8 cellular contexts compared by ENCODE assay signal in genomic region chr6:108250240-108250866, GRCh38. TPM values are rescaled to one million over a fixed set of nuclear protein-coding genes. Genes with fewer than 3 reads are reported as not detected.
DNase-seq lines count a peak whose midpoint lies in the region; TF ChIP-seq lines count a peak whose summit lies in the region.

No MANE protein-coding gene starts in this region.

- WGBS in adrenal gland, 4 donors = 75 to 84% (median 79%) methylated on average over 2 of the region's 2 CpGs
- WGBS in mesenchymal stem cell = 60% methylated on average over 1 of the region's 2 CpGs

- peaks cover 13% of the 10 kb centered on the region for H3K79me1 ChIP-seq in mesenchymal stem cell (replicated peaks; ENCODE audit: low read length, poor library complexity, severe bottlenecking)

- H2BK12ac ChIP-seq in mesenchymal stem cell (ENCODE audit: low read length in 2 of 2) = no peak overlapping the region

- H3K4me1 ChIP-seq in adrenal gland (replicated peaks in 1 of 2) = peaks cover 33 to 71% of the 10 kb centered on the region in 2 donors
- peaks cover 2% of the 10 kb centered on the region for H3K4me1 ChIP-seq in mesenchymal stem cell (ENCODE audit: control insufficient read depth, insufficient read depth, low read depth, low read length)

- DNase-seq in GM12864 (ENCODE audit: low read depth) (no peak), HT1080 (ENCODE audit: low read depth) (peak; percentile 16), adrenal gland (no peak), mesenchymal stem cell (peak; percentile 52), NOMO-1 treated with DMSO at 0.1 percent for 48 hours (lab: John Stamatoyannopoulos, UW; ENCODE audit: unreplicated experiment) (no peak), NCI-H2171 (lab: John Stamatoyannopoulos, UW) (no peak), NCI-H1092 treated with DMSO at 0.1 percent for 48 hours (lab: John Stamatoyannopoulos, UW) (no peak), kidney glomerular epithelial cell (lab: John Stamatoyannopoulos, UW) (no peak)

- H3K4me3 ChIP-seq in GM12864 (ENCODE audit: low read depth, low read length) (no peak overlapping the region), adrenal gland (no peak overlapping the region), mesenchymal stem cell (ENCODE audit: insufficient read depth in 1 of 2, low read depth in 1 of 2, low read length in 2 of 2) (no peak overlapping the region)

- no peak overlapping the region for H3K18ac ChIP-seq in mesenchymal stem cell (ENCODE audit: low read depth in 1 of 2, low read length in 2 of 2)

- TF ChIP-seq CTCF in GM12864 (IDR thresholded peaks at IDR 0.05; ENCODE audit: low read depth, low read length, missing control alignments) = peak; percentile 45
- no peak for TF ChIP-seq CTCF in adrenal gland (IDR thresholded peaks at IDR 0.05)

- H3K9me3 ChIP-seq in adrenal gland (replicated peaks in 1 of 3) (no peaks in the 10 kb centered on the region), mesenchymal stem cell (ENCODE audit: control insufficient read depth, low read length) (no peaks in the 10 kb centered on the region)

- H3K27ac ChIP-seq in adrenal gland (peak overlapping the region in 3 of 5 donors; percentile 52 to 69 (median 55)), mesenchymal stem cell (ENCODE audit: low read length, poor library complexity, severe bottlenecking) (no peak overlapping the region)

- no peak overlapping the region for H3K4me2 ChIP-seq in mesenchymal stem cell (ENCODE audit: low read length, poor library complexity, severe bottlenecking)

- no peak overlapping the region for H2AK5ac ChIP-seq in mesenchymal stem cell (ENCODE audit: low read length, severe bottlenecking)

- H4K8ac ChIP-seq in mesenchymal stem cell (ENCODE audit: low read length) = no peak overlapping the region

- intact Hi-C loops in adrenal gland (cut with DNase I) = no loop called here

- H3K27me3 ChIP-seq in adrenal gland = no peaks in the 10 kb centered on the region
- no peaks in the 10 kb centered on the region for H3K27me3 ChIP-seq in mesenchymal stem cell (ENCODE audit: control insufficient read depth in 1 of 2, insufficient read depth in 1 of 2, low read length in 2 of 2)

- H3K23ac ChIP-seq in mesenchymal stem cell (ENCODE audit: low read length in 2 of 2) = no peak overlapping the region

- no peak overlapping the region for H4K91ac ChIP-seq in mesenchymal stem cell (ENCODE audit: low read length)

- no peak overlapping the region for H2AFZ ChIP-seq in mesenchymal stem cell (ENCODE audit: low read depth, low read length)

- H2BK120ac ChIP-seq in mesenchymal stem cell (ENCODE audit: low read depth, low read length) = no peak overlapping the region

- no peak overlapping the region for H2BK15ac ChIP-seq in mesenchymal stem cell (ENCODE audit: low read depth, poor library complexity, severe bottlenecking)

- H2BK5ac ChIP-seq in mesenchymal stem cell (ENCODE audit: low read depth, low read length, poor library complexity, severe bottlenecking) = no peak overlapping the region

- H3K4ac ChIP-seq in mesenchymal stem cell (ENCODE audit: low read depth in 1 of 2, low read length in 2 of 2) = no peak overlapping the region

- TF ChIP-seq POLR2A in adrenal gland (IDR thresholded peaks at IDR 0.05) = no peak

- no peak overlapping the region for H3K9ac ChIP-seq in mesenchymal stem cell (ENCODE audit: low read length)

- H3K36me3 ChIP-seq in adrenal gland (replicated peaks in 1 of 2) = no peaks in the 10 kb centered on the region
- peaks cover 3 to 11% of the 10 kb centered on the region in 2 experiments for H3K36me3 ChIP-seq in mesenchymal stem cell (ENCODE audit: control insufficient read depth in 1 of 2, insufficient read depth in 2 of 2, low read depth in 1 of 2, low read length in 2 of 2)

- no peak overlapping the region for H3K14ac ChIP-seq in mesenchymal stem cell (ENCODE audit: low read length in 2 of 2)

RNA-seq across cellular contexts. Expression of gene SNX3, which starts 10.5 kb away (rescaled TPM):
- total RNA-seq in HT1080 (2014; rRNA removed; shearing (Covaris generic)) = 122 and 149 TPM in 2 replicates
- polyA plus RNA-seq in HT1080 (2015; cell fraction: cytosol; rRNA removed) = 209 and 223 TPM in 2 replicates
- 54.4 and 62.0 TPM in 2 replicates for polyA plus RNA-seq in HT1080 (2015; cell fraction: nucleus; rRNA removed)
- total RNA-seq in adrenal gland = 100 to 1,000 TPM; 209 to 309 (median 243) TPM
- 100 to 1,000 TPM; 115 to 491 (median 164) TPM for polyA plus RNA-seq in adrenal gland
- polyA plus RNA-seq in mesenchymal stem cell (2013, experiment 1 of 2) = 333 TPM
- polyA plus RNA-seq in mesenchymal stem cell (2013, experiment 2 of 2) = 348 TPM

RNA-seq across cellular contexts. Expression of gene AFG1L, which starts 44.5 kb away (rescaled TPM):
- total RNA-seq in HT1080 (2014; rRNA removed; shearing (Covaris generic)) = 2.7 and 8.8 TPM in 2 replicates
- 4.2 and 7.0 TPM in 2 replicates for polyA plus RNA-seq in HT1080 (2015; cell fraction: cytosol; rRNA removed)
- 5.1 and 6.3 TPM in 2 replicates for polyA plus RNA-seq in HT1080 (2015; cell fraction: nucleus; rRNA removed)
- 10 to 100 TPM in 3 of 8 donors, 1 to 10 TPM in 5; 3.2 to 13.5 (median 8.2) TPM for total RNA-seq in adrenal gland
- 1 to 10 TPM; 2.5 to 6.1 (median 3.1) TPM for polyA plus RNA-seq in adrenal gland
- polyA plus RNA-seq in mesenchymal stem cell (2013, experiment 1 of 2) = 3.8 TPM
- polyA plus RNA-seq in mesenchymal stem cell (2013, experiment 2 of 2) = 4.4 TPM

Comparison
In these comparisons a context has a peak if more than half of its experiments do, and no peak if none do; other contexts are left out.
1. DNase-seq: peak in HT1080 (single experiment) and mesenchymal stem cell (single experiment); none in GM12864 (single experiment), adrenal gland (0 of 7), NOMO-1 treated with DMSO at 0.1 percent for 48 hours (single experiment), NCI-H2171 (single experiment), NCI-H1092 treated with DMSO at 0.1 percent for 48 hours (single experiment) and kidney glomerular epithelial cell (single experiment).